In the genomic region with DNA sequence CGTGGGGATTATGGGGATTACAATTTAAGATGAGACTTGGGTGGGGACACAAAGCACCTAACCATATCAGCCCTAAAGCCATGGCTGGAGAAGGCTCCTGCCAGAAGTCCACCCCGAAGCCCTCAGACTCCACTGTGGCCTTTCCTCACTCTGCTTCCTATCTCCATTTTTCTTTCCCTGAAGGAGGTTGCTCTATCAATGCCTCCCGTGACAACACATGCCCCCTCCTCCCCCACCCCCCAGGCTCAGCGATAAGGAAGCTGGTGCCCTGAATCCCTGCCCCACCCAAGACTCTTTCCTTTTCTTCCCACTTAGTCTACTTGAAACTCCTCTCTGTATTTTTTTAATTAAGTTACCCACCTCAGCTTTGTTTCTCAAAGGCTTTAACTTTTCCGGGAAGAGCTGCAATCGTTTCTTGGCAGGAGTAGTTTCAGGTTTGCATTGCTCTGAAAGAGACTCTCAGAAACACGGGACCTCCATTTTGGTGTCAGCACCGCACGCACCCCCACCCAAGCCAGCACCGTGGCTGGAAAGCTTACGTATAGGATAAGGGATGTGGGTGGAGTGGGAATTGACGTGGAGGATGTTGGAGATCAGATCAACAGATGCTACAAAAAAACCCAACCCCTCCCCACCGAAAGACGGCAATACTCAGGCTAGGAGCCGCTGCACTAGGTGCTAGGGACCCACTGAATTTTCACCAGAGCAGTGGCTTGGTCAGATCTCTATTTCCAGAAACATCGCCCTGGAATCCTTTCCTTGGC, we compare ENCODE assay signal across 8 cellular contexts. TPM values are rescaled to one million over a fixed set of nuclear protein-coding genes. Genes with fewer than 3 reads are reported as not detected.
DNase-seq lines count a peak whose midpoint lies in the region; ATAC-seq and TF ChIP-seq lines count a peak whose summit lies in the region.

No MANE protein-coding gene starts in this region.

- WGBS in lung, 2 donors: 8 to 10% methylated on average over 16 of the region's 16 CpGs

- CTCF ChIA-PET in A673 (lab: Charles Lee): no interaction called here

- peak overlapping the region; percentile 63 for H3K4me3 ChIP-seq in A673 (ENCODE audit: low read depth, low read length, poor library complexity, severe bottlenecking)
- H3K4me3 ChIP-seq in lung: peak overlapping the region; percentile 78
- peak overlapping the region; percentile 59 to 76 for H3K4me3 ChIP-seq in tibial artery

- H3K27ac ChIP-seq in A673 (ENCODE audit: low read depth, low read length, poor library complexity, severe bottlenecking): peak overlapping the region; percentile 31
- peak overlapping the region; percentile 71 to 88 for H3K27ac ChIP-seq in lung (ENCODE audit: low read depth in 1 of 2, low read length in 1 of 2)
- peak overlapping the region; percentile 59 to 61 for H3K27ac ChIP-seq in tibial artery

- ATAC-seq in GM19438 (IDR thresholded peaks at IDR 0.05; ENCODE audit: low read depth, unreplicated experiment): peak; percentile 13
- no peak for ATAC-seq in lung (ENCODE audit: insufficient read depth, low FRiP score)

- TF ChIP-seq CTCF in A673 (conservative IDR thresholded peaks at IDR 0.05; ENCODE audit: low read depth, low read length) (no peak), lung (IDR thresholded peaks at IDR 0.05; ENCODE audit: control extremely low read depth, extremely low read depth) (no peak), tibial artery (IDR thresholded peaks at IDR 0.05) (no peak)

- H3K9me3 ChIP-seq in A673 (ENCODE audit: low read depth, low read length, poor library complexity, severe bottlenecking) (no peaks in the 10 kb centered on the region), lung (ENCODE audit: control insufficient read depth in 2 of 2, insufficient read depth in 1 of 2, low read length in 1 of 2) (no peaks in the 10 kb centered on the region), tibial artery (no peaks in the 10 kb centered on the region)

- POLR2A ChIA-PET in A673 (lab: Charles Lee; ENCODE audit: low non-redundant PET): no interaction called here

- intact Hi-C loops in A673 (cut with micrococcal nuclease; ENCODE audit: unreplicated experiment): no loop called here
- intact Hi-C loops in tibial artery (cut with DNase I; ENCODE audit: low total_unique reads): no loop called here

- peaks cover 3% of the 10 kb centered on the region for H3K4me1 ChIP-seq in A673 (ENCODE audit: insufficient read depth, low read length, poor library complexity, severe bottlenecking)
- H3K4me1 ChIP-seq in lung (ENCODE audit: control insufficient read depth in 2 of 2, insufficient read depth in 2 of 2, low read length in 2 of 2): peaks cover 6 to 18% of the 10 kb centered on the region in 2 donors
- peaks cover 0 to 22% (median 17%) of the 10 kb centered on the region in 4 donors for H3K4me1 ChIP-seq in tibial artery

- DNase-seq in A673 (ENCODE audit: low spot score) (no peak), RPMI7951 (ENCODE audit: low read depth) (peak; percentile 51), dedifferentiated amniotic fluid mesenchymal stem cell (ENCODE audit: extremely low spot score) (peak; percentile 39), lung (ENCODE audit: low spot score) (no peak), tibial artery (peak in 1 of 2 donors; percentile 55), cerebellum (ENCODE audit: low spot score) (no peak), NCI-H526 treated with DMSO at 0.1 percent for 48 hours (lab: John Stamatoyannopoulos, UW) (no peak)

- no peaks in the 10 kb centered on the region for H3K36me3 ChIP-seq in A673 (ENCODE audit: insufficient read depth, low read length, poor library complexity, severe bottlenecking)
- H3K36me3 ChIP-seq in lung (ENCODE audit: control insufficient read depth in 2 of 2, insufficient read depth in 2 of 2, low read length in 2 of 2): peaks cover 0 to 3% of the 10 kb centered on the region in 2 donors
- H3K36me3 ChIP-seq in tibial artery: no peaks in the 10 kb centered on the region

- H3K27me3 ChIP-seq in A673 (replicated peaks; ENCODE audit: insufficient read depth, low read depth, low read length, poor library complexity) (peaks cover 15% of the 10 kb centered on the region), lung (ENCODE audit: control insufficient read depth, insufficient read depth) (no peaks in the 10 kb centered on the region), tibial artery (peaks cover 0 to 19% of the 10 kb centered on the region in 2 donors)

- no TSS peak for BruUV-seq in A673 (replicated peaks; lab: Mats Ljungman, UMichigan)

RNA-seq across cellular contexts. Expression of gene CA4, which starts 15.2 kb away (rescaled TPM):
- total RNA-seq in A673 (2021): not detected in 2 replicates
- total RNA-seq in RPMI7951 (2014; rRNA removed; shearing (Covaris generic)): not detected in 2 replicates
- total RNA-seq in lung: 10 to 100 TPM; 50.0 to 57.3 TPM
- 10 to 100 TPM; 57.3 to 57.6 TPM for polyA plus RNA-seq in lung
- 3.2 TPM for total RNA-seq in cerebellum

RNA-seq across cellular contexts. Expression of gene HEATR6, which starts 55.9 kb away (rescaled TPM):
- 28.1 and 33.3 TPM in 2 replicates for total RNA-seq in A673 (2021)
- 10.4 and 14.7 TPM in 2 replicates for total RNA-seq in RPMI7951 (2014; rRNA removed; shearing (Covaris generic))
- total RNA-seq in lung: 10 to 100 TPM; 19.5 to 23.3 TPM
- 1 to 10 TPM; 7.1 to 8.1 TPM for polyA plus RNA-seq in lung
- 27.3 TPM for total RNA-seq in cerebellum

Comparison
In these comparisons a context has a peak if more than half of its experiments do, and no peak if none do; other contexts are left out.
1. DNase-seq: peak in RPMI7951 (single experiment) and dedifferentiated amniotic fluid mesenchymal stem cell (single experiment); none in A673 (single experiment), lung (single experiment), cerebellum (single experiment) and NCI-H526 treated with DMSO at 0.1 percent for 48 hours (single experiment).
2. RNA of gene CA4, which starts 15.2 kb away (total RNA-seq): 50.0 to 57.3 TPM in lung; 3.2 TPM in cerebellum (single experiment), not detected in A673 and not detected in RPMI7951; every median in the first group is over 10 times any median in the second.
3. Peak in every context shown above with its lines, with median percentiles within 50 percentile points of each other: H3K27ac ChIP-seq and H3K4me3 ChIP-seq.